Comparison of ENCODE assay signal across 19 cellular contexts in the genomic region with DNA sequence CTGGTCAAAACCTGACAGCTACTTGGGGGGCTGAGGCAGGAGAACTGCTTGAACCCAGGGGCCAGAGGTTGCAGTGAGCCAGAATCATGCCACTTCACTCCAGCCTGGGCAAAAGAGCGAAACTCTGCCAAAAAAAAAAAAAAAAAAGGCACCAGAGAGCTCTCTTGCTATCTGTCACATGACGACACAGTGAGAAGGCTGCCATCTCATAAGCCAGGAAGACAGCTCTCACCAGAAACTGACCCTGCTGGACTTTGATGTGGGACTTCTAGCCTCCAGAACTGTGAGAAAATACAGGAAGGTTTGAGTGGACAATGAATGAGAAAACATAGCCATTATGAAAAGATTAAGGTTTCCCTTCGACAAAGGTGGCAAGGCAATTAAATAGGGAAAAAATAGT. TPM values are rescaled to one million over a fixed set of nuclear protein-coding genes. Genes with fewer than 3 reads are reported as not detected.
DNase-seq lines count a peak whose midpoint lies in the region; ATAC-seq, FAIRE-seq and TF ChIP-seq lines count a peak whose summit lies in the region.
"Had no signal": no experiment of that assay in that cellular context is flagged by ENCODE, and none has a peak within 500 bp of the region (broad histone marks: within the 10 kb centered on the region; RNA-seq: fewer than 3 reads in every experiment).

No MANE protein-coding gene starts in this region.

- in situ Hi-C loops in SK-MEL-5 (cut with HindIII; ENCODE audit: low pct_unique_long_range_greater_than_20kb, low sequenced_read_pairs), result loop anchor here (25.0 kb wide), 1 partner anchor 93 kb away; no protein-coding TSS in a partner anchor

- H3K36me3 Mint-ChIP-seq in endothelial cell (ENCODE audit: low read depth, unreplicated experiment), result no peaks in the 10 kb centered on the region
- H3K36me3 Mint-ChIP-seq in naive B cell, result no peaks in the 10 kb centered on the region
- H3K36me3 Mint-ChIP-seq in mesothelial cell of epicardium, result no peaks in the 10 kb centered on the region
- no peaks in the 10 kb centered on the region for H3K36me3 Mint-ChIP-seq in activated naive CD4-positive, alpha-beta T cell treated with anti-CD3 and anti-CD28 coated beads, Interleukin-2, amount 50 U/mL, for 72 hours

- DNase-seq in SK-MEL-5 (ENCODE audit: low read depth, low spot score) (peak; percentile 32), endothelial cell (ENCODE audit: low spot score) (no peak), right atrium auricular region (ENCODE audit: low spot score) (no peak), naive B cell (no peak), mesothelial cell of epicardium (ENCODE audit: low spot score in 2 of 2, unreplicated experiment in 2 of 2) (no peak), GM19239 (ENCODE audit: insufficient read length, low spot score) (no peak), HuH-7 (ENCODE audit: low spot score) (no peak)
- DNase-seq in activated naive CD4-positive, alpha-beta T cell treated with anti-CD3 and anti-CD28 coated beads, Interleukin-2, amount 50 U/mL, for 72 hours (ENCODE audit: low spot score in 2 of 2), result no peak
- DNase-seq: COR-L47, DMS153, NCI-H1417, NCI-H1930, NCI-H2171 treated with DMSO at 0.1 percent for 48 hours, NCI-H446 treated with DMSO at 0.1 percent for 48 hours, NCI-H748 treated with DMSO at 0.1 percent for 48 hours, OCI-M1, SJCRH30 had no signal

- H3K9me3 Mint-ChIP-seq in endothelial cell (ENCODE audit: unreplicated experiment) (no peaks in the 10 kb centered on the region), naive B cell (no peaks in the 10 kb centered on the region), mesothelial cell of epicardium (no peaks in the 10 kb centered on the region)
- no peaks in the 10 kb centered on the region for H3K9me3 Mint-ChIP-seq in activated naive CD4-positive, alpha-beta T cell treated with anti-CD3 and anti-CD28 coated beads, Interleukin-2, amount 50 U/mL, for 72 hours

- no peak overlapping the region for H3K4me3 ChIP-seq in right atrium auricular region
- H3K4me3 ChIP-seq: HAP-1, SJCRH30 had no signal

- peaks cover 0 to 18% of the 10 kb centered on the region in 2 donors for H3K4me1 ChIP-seq in right atrium auricular region
- H3K4me1 ChIP-seq: HAP-1 had no signal

- H3K4me3 Mint-ChIP-seq in endothelial cell (ENCODE audit: unreplicated experiment) (no peak overlapping the region), naive B cell (peak overlapping the region in 1 of 8 donors; percentile 70), mesothelial cell of epicardium (no peak overlapping the region)

- H3K27me3 Mint-ChIP-seq in endothelial cell (ENCODE audit: unreplicated experiment) (peaks cover 2% of the 10 kb centered on the region), naive B cell (no peaks in the 10 kb centered on the region), mesothelial cell of epicardium (ENCODE audit: low read depth) (no peaks in the 10 kb centered on the region)

- ATAC-seq in naive B cell (ENCODE audit: low read depth in 2 of 2), result no peak
- no peak for ATAC-seq in activated naive CD4-positive, alpha-beta T cell treated with anti-CD3 and anti-CD28 coated beads, Interleukin-2, amount 50 U/mL, for 72 hours

- H3K9me3 ChIP-seq in right atrium auricular region, result no peaks in the 10 kb centered on the region
- H3K9me3 ChIP-seq: HAP-1, SJCRH30 had no signal

- H3K36me3 ChIP-seq in right atrium auricular region, result no peaks in the 10 kb centered on the region
- H3K36me3 ChIP-seq: HAP-1, SJCRH30 had no signal

- peak overlapping the region; percentile 67 for H3K27ac Mint-ChIP-seq in endothelial cell (ENCODE audit: unreplicated experiment)
- peak overlapping the region in 4 of 6 donors; percentile 9 to 76 (median 36) for H3K27ac Mint-ChIP-seq in naive B cell
- H3K27ac Mint-ChIP-seq in mesothelial cell of epicardium, result no peak overlapping the region
- no peak overlapping the region for H3K27ac Mint-ChIP-seq in activated naive CD4-positive, alpha-beta T cell treated with anti-CD3 and anti-CD28 coated beads, Interleukin-2, amount 50 U/mL, for 72 hours

- no peak for FAIRE-seq in GM19239 (lab: Jason Lieb, UNC)

- H3K4me1 Mint-ChIP-seq in endothelial cell (ENCODE audit: unreplicated experiment) (peaks cover 45% of the 10 kb centered on the region), naive B cell (peaks cover 27 to 85% (median 65%) of the 10 kb centered on the region in 3 donors), mesothelial cell of epicardium (peaks cover 5% of the 10 kb centered on the region)

- H3K27me3 ChIP-seq in right atrium auricular region, result no peaks in the 10 kb centered on the region
- H3K27me3 ChIP-seq: SJCRH30 had no signal

- peak overlapping the region; percentile 73 to 89 for H3K27ac ChIP-seq in right atrium auricular region
- H3K27ac ChIP-seq: C4-2B, SJCRH30 had no signal

- TF ChIP-seq CTCF in endothelial cell (IDR thresholded peaks at IDR 0.05; ENCODE audit: unreplicated experiment) (no peak), right atrium auricular region (IDR thresholded peaks at IDR 0.05) (no peak), mesothelial cell of epicardium (IDR thresholded peaks at IDR 0.05; ENCODE audit: unreplicated experiment) (no peak)

RNA-seq across cellular contexts. Expression of gene KCNIP2, which starts 51.1 kb away (rescaled TPM):
- total RNA-seq in SK-MEL-5 (2014; rRNA removed; shearing (Covaris generic)), result 1.1 and 1.6 TPM in 2 replicates
- 0.58 and 8.0 TPM in 2 replicates for polyA plus RNA-seq in SK-MEL-5 (2015; cell fraction: cytosol; rRNA removed)
- 13.0 and 15.1 TPM in 2 replicates for polyA plus RNA-seq in SK-MEL-5 (2015; cell fraction: nucleus; rRNA removed)
- total RNA-seq in endothelial cell (ENCODE audit: unreplicated experiment) (7.7 TPM), right atrium auricular region (100 to 1,000 TPM; 192 to 653 TPM), mesothelial cell of epicardium (6.5 to 6.9 TPM (median 6.8 TPM) in 3 replicates)
- polyA plus RNA-seq in naive B cell (ENCODE audit: low read depth in 6 of 6), result 10 to 100 TPM; 12.9 to 56.1 (median 32.8) TPM
- total RNA-seq in activated naive CD4-positive, alpha-beta T cell treated with anti-CD3 and anti-CD28 coated beads, Interleukin-2, amount 50 U/mL, for 72 hours, result 1 to 10 TPM; 4.2 to 6.3 TPM

Comparison
In these comparisons a context has a peak if more than half of its experiments do, and no peak if none do; other contexts are left out.
1. H3K27ac Mint-ChIP-seq: peak in endothelial cell (single experiment) and naive B cell (4 of 6); none in mesothelial cell of epicardium (single experiment) and activated naive CD4-positive, alpha-beta T cell treated with anti-CD3 and anti-CD28 coated beads, Interleukin-2, amount 50 U/mL, for 72 hours (0 of 2).
2. RNA of gene KCNIP2, which starts 51.1 kb away (total RNA-seq): 192 to 653 TPM in right atrium auricular region; 7.7 TPM in endothelial cell (single experiment), 6.5 to 6.9 TPM in mesothelial cell of epicardium, 4.2 to 6.3 TPM in activated naive CD4-positive, alpha-beta T cell treated with anti-CD3 and anti-CD28 coated beads, Interleukin-2, amount 50 U/mL, for 72 hours and 1.1 to 1.6 TPM in SK-MEL-5; every median in the first group is over 10 times any median in the second.